29 cellular contexts compared by ENCODE assay signal in the genomic region with DNA sequence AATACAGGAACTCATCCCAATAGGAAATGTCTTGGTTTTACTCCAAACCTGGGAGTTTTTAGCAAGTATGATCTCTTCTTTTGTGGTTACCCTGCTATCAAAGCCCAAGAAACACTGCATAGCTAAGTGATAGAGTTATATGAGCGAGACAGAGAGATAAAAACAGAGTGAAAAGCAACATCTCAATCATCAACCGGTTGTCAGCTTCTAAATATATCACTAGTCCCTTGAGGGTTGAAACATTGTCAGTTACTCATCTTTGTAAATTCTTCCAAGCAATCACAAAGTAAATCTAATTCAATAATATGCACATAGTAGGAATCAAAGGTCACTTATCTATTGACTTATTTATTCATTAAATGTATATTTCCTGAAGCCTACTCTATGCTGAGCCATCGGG.
"Had no signal": no experiment of that assay in that cellular context is flagged by ENCODE, and none has a peak within 500 bp of the region (broad histone marks: within the 10 kb centered on the region; RNA-seq: fewer than 3 reads in every experiment).

No MANE protein-coding gene starts in this region.

- H3K27me3 ChIP-seq: colonic mucosa, gastrocnemius medialis, heart left ventricle, hepatocyte, neural progenitor cell, right lobe of liver, testis, tibial artery had no signal

- H3K9ac ChIP-seq: neural progenitor cell, parathyroid adenoma had no signal

- H3K4me3 ChIP-seq: colonic mucosa, gastrocnemius medialis, heart left ventricle, hepatocyte, lung, neural progenitor cell, right lobe of liver, testis, tibial artery had no signal

- H3K4me1 Mint-ChIP-seq: endodermal cell; memory B cell; naive B cell; neural progenitor cell; stimulated activated effector memory CD8-positive, alpha-beta T cell treated with anti-CD3 and anti-CD28 coated beads, Interleukin-12 subunit alpha, Interleukin-12 subunit beta, amount 100 ng/mL, for 72 hours had no signal

- H3K36me3 ChIP-seq: colonic mucosa, gastrocnemius medialis, heart left ventricle, neural progenitor cell, right lobe of liver, tibial artery had no signal

- H3K27ac Mint-ChIP-seq: dendritic cell treated with granulocyte-macrophage colony-stimulating factor and Interleukin-4, amounts not matched to agents 40 ng/mL and 50 ng/mL, for 4 days; endodermal cell; memory B cell; naive B cell; natural killer cell treated with Interleukin-12 subunit alpha and Interleukin-12 subunit beta and Interleukin-15 and Interleukin-18, amount 100 ng/mL, for 72 hours; neural progenitor cell; progenitor cell of endocrine pancreas; stimulated activated effector memory CD8-positive, alpha-beta T cell treated with anti-CD3 and anti-CD28 coated beads, Interleukin-12 subunit alpha, Interleukin-12 subunit beta, amount 100 ng/mL, for 72 hours; type B pancreatic cell had no signal

- H3K36me3 Mint-ChIP-seq: natural killer cell treated with Interleukin-12 subunit alpha and Interleukin-12 subunit beta and Interleukin-15 and Interleukin-18, amount 100 ng/mL, for 72 hours; neural progenitor cell; stimulated activated effector memory CD8-positive, alpha-beta T cell treated with anti-CD3 and anti-CD28 coated beads, Interleukin-12 subunit alpha, Interleukin-12 subunit beta, amount 100 ng/mL, for 72 hours; type B pancreatic cell had no signal

- DNase-seq: colonic mucosa; effector CD8-positive, alpha-beta T cell; endodermal cell; foreskin fibroblast; gastrocnemius medialis; heart left ventricle; kidney; naive B cell; right lobe of liver; stimulated activated CD4-positive, alpha-beta T cell treated with anti-CD3 and anti-CD28 coated beads, Interleukin-2, amount 100 ng/mL, for 24 hours; stimulated activated CD4-positive, alpha-beta T cell treated with anti-CD3 and anti-CD28 coated beads, Interleukin-4, amount 100 ng/mL, for 24 hours; stimulated activated naive CD4-positive, alpha-beta T cell treated with Interleukin-2 at 50 U/mL for 16 hours; substantia nigra; testis; tibial artery had no signal

- ATAC-seq: esophagus mucosa; gastrocnemius medialis; heart left ventricle; left lobe of liver; natural killer cell treated with Interleukin-12 subunit alpha and Interleukin-12 subunit beta and Interleukin-15 and Interleukin-18, amount 100 ng/mL, for 72 hours; right lobe of liver; stimulated activated effector memory CD8-positive, alpha-beta T cell treated with anti-CD3 and anti-CD28 coated beads, Interleukin-12 subunit alpha, Interleukin-12 subunit beta, amount 100 ng/mL, for 72 hours had no signal

- H3K9me3 ChIP-seq: testis had no signal

- H3K79me2 ChIP-seq: hepatocyte, parathyroid adenoma had no signal

- FAIRE-seq: urothelium cell line had no signal

- H2AFZ ChIP-seq: hepatocyte, neural progenitor cell, parathyroid adenoma had no signal

- H3K27ac ChIP-seq: colonic mucosa, epithelial cell of prostate, gastrocnemius medialis, heart left ventricle, hepatocyte, neural progenitor cell, parathyroid adenoma, right lobe of liver, testis, tibial artery had no signal

- H3K27me3 Mint-ChIP-seq: dendritic cell treated with granulocyte-macrophage colony-stimulating factor and Interleukin-4, amounts not matched to agents 40 ng/mL and 50 ng/mL, for 4 days; naive B cell; progenitor cell of endocrine pancreas; type B pancreatic cell had no signal

- H3K4me2 ChIP-seq: hepatocyte, neural progenitor cell had no signal

- H3K4me1 ChIP-seq: colonic mucosa, gastrocnemius medialis, heart left ventricle, neural progenitor cell, parathyroid adenoma, right lobe of liver, testis, tibial artery had no signal

- H3K4me3 Mint-ChIP-seq: dendritic cell treated with granulocyte-macrophage colony-stimulating factor and Interleukin-4, amounts not matched to agents 40 ng/mL and 50 ng/mL, for 4 days; endodermal cell; memory B cell; naive B cell; natural killer cell treated with Interleukin-12 subunit alpha and Interleukin-12 subunit beta and Interleukin-15 and Interleukin-18, amount 100 ng/mL, for 72 hours; neural progenitor cell; stimulated activated effector memory CD8-positive, alpha-beta T cell treated with anti-CD3 and anti-CD28 coated beads, Interleukin-12 subunit alpha, Interleukin-12 subunit beta, amount 100 ng/mL, for 72 hours; type B pancreatic cell had no signal
